In the genomic region with DNA sequence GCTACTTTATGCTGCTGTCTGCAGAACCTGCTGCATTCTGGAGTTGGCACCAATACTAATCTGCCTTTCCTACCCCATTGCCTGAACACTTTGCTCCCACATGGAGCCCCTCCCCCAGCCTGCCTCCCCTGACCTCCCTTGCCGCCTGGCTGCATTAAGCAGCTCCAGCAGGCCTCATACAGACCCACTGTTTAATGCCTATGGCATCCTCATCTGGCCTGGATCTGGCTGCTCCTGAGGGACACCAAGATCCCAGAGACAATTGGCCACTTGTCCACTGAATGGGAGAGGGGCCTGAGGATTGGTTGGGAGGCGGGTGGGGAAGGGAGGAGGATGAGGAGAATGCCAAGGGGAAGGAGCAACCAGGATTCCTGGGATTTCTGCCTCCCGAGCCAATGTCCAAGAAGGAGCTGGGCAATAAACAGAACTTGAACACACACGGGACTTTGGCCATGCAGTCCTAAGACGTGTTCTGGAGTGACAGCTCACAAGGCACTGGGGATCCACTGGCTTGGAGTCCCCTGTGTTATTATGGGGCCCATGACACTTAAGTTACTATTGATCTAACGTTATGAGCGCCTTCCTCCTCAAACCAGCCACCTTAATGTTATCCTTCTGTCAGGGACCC, we compare ENCODE assay signal across 34 cellular contexts. TPM values are rescaled to one million over a fixed set of nuclear protein-coding genes. Genes with fewer than 3 reads are reported as not detected.
DNase-seq lines count a peak whose midpoint lies in the region; ATAC-seq and TF ChIP-seq lines count a peak whose summit lies in the region.
"Had no signal": no experiment of that assay in that cellular context is flagged by ENCODE, and none has a peak within 500 bp of the region (broad histone marks: within the 10 kb centered on the region; RNA-seq: fewer than 3 reads in every experiment).

No MANE protein-coding gene starts in this region.

- H3K9me3 Mint-ChIP-seq in nephron progenitor cell, result no peaks in the 10 kb centered on the region
- H3K9me3 Mint-ChIP-seq: activated CD4-positive, alpha-beta T cell treated with anti-CD3 and anti-CD28 coated beads, Interleukin-2, amount 10 ng/mL, durations not matched to agents 24 days and 14 days; activated naive CD4-positive, alpha-beta T cell treated with anti-CD3 and anti-CD28 coated beads, Interleukin-2, amount 50 U/mL, for 72 hours; CD8-positive, alpha-beta memory T cell; central memory CD8-positive, alpha-beta T cell; natural killer cell had no signal

- ATAC-seq in left cardiac atrium (peak; percentile 67 to 84), Right ventricle myocardium superior (ENCODE audit: poor library complexity) (no peak), gastroesophageal sphincter (peak; percentile 32), HG03045 (IDR thresholded peaks at IDR 0.05; ENCODE audit: unreplicated experiment) (no peak)
- ATAC-seq: activated CD8-positive, alpha-beta memory T cell treated with anti-CD3 and anti-CD28 coated beads, Interleukin-2, amount 10 ng/mL, durations not matched to agents 7 days and 5 days; activated naive CD4-positive, alpha-beta T cell treated with anti-CD3 and anti-CD28 coated beads, Interleukin-2, amount 50 U/mL, for 72 hours; GM12878; lower lobe of right lung; natural killer cell had no signal

- H3K27me3 Mint-ChIP-seq in nephron progenitor cell (ENCODE audit: low read depth, poor library complexity), result peaks cover 2% of the 10 kb centered on the region
- H3K27me3 Mint-ChIP-seq: CD8-positive, alpha-beta memory T cell; central memory CD8-positive, alpha-beta T cell had no signal

- H3K36me3 ChIP-seq in gastroesophageal sphincter (no peaks in the 10 kb centered on the region), tibial nerve (no peaks in the 10 kb centered on the region)
- H3K36me3 ChIP-seq: ascending aorta, lower lobe of right lung, thyroid gland had no signal

- peak overlapping the region; percentile 25 for H3K27ac Mint-ChIP-seq in nephron progenitor cell
- H3K27ac Mint-ChIP-seq: activated CD4-positive, alpha-beta T cell treated with anti-CD3 and anti-CD28 coated beads, Interleukin-2, amount 10 ng/mL, durations not matched to agents 24 days and 14 days; activated CD8-positive, alpha-beta memory T cell treated with anti-CD3 and anti-CD28 coated beads, Interleukin-2, amount 10 ng/mL, durations not matched to agents 7 days and 5 days; activated naive CD4-positive, alpha-beta T cell treated with anti-CD3 and anti-CD28 coated beads, Interleukin-2, amount 50 U/mL, for 72 hours; CD8-positive, alpha-beta memory T cell; natural killer cell; progenitor cell of endocrine pancreas had no signal

- H3K36me3 Mint-ChIP-seq in nephron progenitor cell (ENCODE audit: low read depth), result no peaks in the 10 kb centered on the region
- H3K36me3 Mint-ChIP-seq: activated CD8-positive, alpha-beta memory T cell treated with anti-CD3 and anti-CD28 coated beads, Interleukin-2, amount 10 ng/mL, durations not matched to agents 7 days and 5 days; activated naive CD4-positive, alpha-beta T cell treated with anti-CD3 and anti-CD28 coated beads, Interleukin-2, amount 50 U/mL, for 72 hours; CD8-positive, alpha-beta memory T cell; natural killer cell had no signal

- peak overlapping the region in 3 of 4 donors; percentile 28 to 53 (median 37) for H3K27ac ChIP-seq in gastroesophageal sphincter
- H3K27ac ChIP-seq in tibial nerve, result peak overlapping the region; percentile 29 to 88 (median 72)
- H3K27ac ChIP-seq: ascending aorta, foreskin keratinocyte, hepatocyte, KMS-11, lower lobe of right lung, thyroid gland had no signal

- H3K4me1 ChIP-seq in gastroesophageal sphincter (no peaks in the 10 kb centered on the region), tibial nerve (peaks cover 0 to 50% (median 22%) of the 10 kb centered on the region in 4 donors)
- H3K4me1 ChIP-seq: ascending aorta, foreskin keratinocyte, lower lobe of right lung had no signal

- H3K4me3 ChIP-seq in gastroesophageal sphincter, result no peak overlapping the region
- H3K4me3 ChIP-seq in tibial nerve, result no peak overlapping the region
- H3K4me3 ChIP-seq: ascending aorta, GM12878, hepatocyte, lower lobe of right lung, skin epidermis, thyroid gland had no signal

- H3K27me3 ChIP-seq in gastroesophageal sphincter (no peaks in the 10 kb centered on the region), tibial nerve (no peaks in the 10 kb centered on the region)
- H3K27me3 ChIP-seq: ascending aorta, foreskin keratinocyte, hepatocyte, thyroid gland had no signal

- H3K9me3 ChIP-seq in gastroesophageal sphincter, result no peaks in the 10 kb centered on the region
- H3K9me3 ChIP-seq in tibial nerve, result no peaks in the 10 kb centered on the region
- H3K9me3 ChIP-seq: ascending aorta, lower lobe of right lung, thyroid gland had no signal

- TF ChIP-seq EP300 in gastroesophageal sphincter (IDR thresholded peaks at IDR 0.05) (no peak), tibial nerve (IDR thresholded peaks at IDR 0.05) (peak in 1 of 2 donors; percentile 88)

- intact Hi-C loops in left cardiac atrium (cut with DNase I), result no loop called here
- intact Hi-C loops in Right ventricle myocardium superior (cut with DNase I), result no loop called here

- DNase-seq in left cardiac atrium (no peak), Right ventricle myocardium superior (no peak), nephron progenitor cell (no peak), tibial nerve (ENCODE audit: low spot score in 2 of 2) (no peak), H4 (ENCODE audit: low spot score) (no peak)
- no peak for DNase-seq in activated effector memory CD4-positive, alpha-beta T cell treated with Interleukin-2 at 50 U/mL for 16 hours
- DNase-seq: 8988T; activated CD4-positive, alpha-beta T cell treated with anti-CD3 and anti-CD28 coated beads, Interleukin-2, amount 10 ng/mL, durations not matched to agents 24 days and 14 days; activated CD8-positive, alpha-beta memory T cell treated with anti-CD3 and anti-CD28 coated beads, Interleukin-2, amount 10 ng/mL, durations not matched to agents 7 days and 5 days; AML-193; CD8-positive, alpha-beta memory T cell; DMS79; HCEC 1CT; lower lobe of right lung; natural killer cell; NCI-H1694; NCI-H748 treated with DMSO at 0.1 percent for 48 hours; SIG-M5; stimulated activated naive CD4-positive, alpha-beta T cell; T-helper 1 cell; thyroid gland had no signal

- no peak for TF ChIP-seq POLR2A in gastroesophageal sphincter (IDR thresholded peaks at IDR 0.05)
- TF ChIP-seq POLR2A in tibial nerve (IDR thresholded peaks at IDR 0.05), result no peak

- no peak overlapping the region for H3K4me3 Mint-ChIP-seq in nephron progenitor cell
- H3K4me3 Mint-ChIP-seq: activated CD4-positive, alpha-beta T cell treated with anti-CD3 and anti-CD28 coated beads, Interleukin-2, amount 10 ng/mL, durations not matched to agents 24 days and 14 days; activated CD8-positive, alpha-beta memory T cell treated with anti-CD3 and anti-CD28 coated beads, Interleukin-2, amount 10 ng/mL, durations not matched to agents 7 days and 5 days; CD8-positive, alpha-beta memory T cell; central memory CD8-positive, alpha-beta T cell; natural killer cell had no signal

- 65 to 67% methylated on average over 4 to 5 of the region's 7 CpGs for WGBS in gastroesophageal sphincter (ENCODE audit: low coverage in 1 of 2), 2 donors
- 38 to 40% methylated on average over 6 of the region's 7 CpGs for WGBS in tibial nerve, 2 donors

- peaks cover 29% of the 10 kb centered on the region for H3K4me1 Mint-ChIP-seq in nephron progenitor cell
- H3K4me1 Mint-ChIP-seq: activated CD4-positive, alpha-beta T cell treated with anti-CD3 and anti-CD28 coated beads, Interleukin-2, amount 10 ng/mL, durations not matched to agents 24 days and 14 days; CD8-positive, alpha-beta memory T cell; central memory CD8-positive, alpha-beta T cell; natural killer cell had no signal

- TF ChIP-seq CTCF in gastroesophageal sphincter (IDR thresholded peaks at IDR 0.05), result no peak
- TF ChIP-seq CTCF in nephron progenitor cell (IDR thresholded peaks at IDR 0.05), result no peak
- TF ChIP-seq CTCF in tibial nerve (IDR thresholded peaks at IDR 0.05), result no peak

RNA-seq across cellular contexts. Expression of a gene that starts 10.4 kb away (rescaled TPM):
- 1 to 10 TPM in 1 of 2 donors, under 1 TPM in 1; 0.76 to 1.2 TPM for total RNA-seq in left cardiac atrium
- 0.65 TPM for total RNA-seq in Right ventricle myocardium superior
- total RNA-seq in gastroesophageal sphincter, result 10 to 100 TPM in 1 of 4 donors, 1 to 10 TPM in 3; 7.3 to 11.5 (median 8.0) TPM
- 10 to 100 TPM; 16.7 to 20.0 (median 18.4) TPM for total RNA-seq in tibial nerve
- total RNA-seq in H4 (2014; rRNA removed; shearing (Covaris generic)), result 0.58 TPM in 2 replicates
- total RNA-seq: dermis microvascular lymphatic vessel endothelial cell, OCI-LY7 had no signal

Comparison
In these comparisons a context has a peak if more than half of its experiments do, and no peak if none do; other contexts are left out.
1. ATAC-seq: peak in left cardiac atrium (2 of 2) and gastroesophageal sphincter (single experiment); none in Right ventricle myocardium superior (single experiment) and HG03045 (single experiment).